9 cellular contexts compared by ENCODE assay signal in the genomic region with DNA sequence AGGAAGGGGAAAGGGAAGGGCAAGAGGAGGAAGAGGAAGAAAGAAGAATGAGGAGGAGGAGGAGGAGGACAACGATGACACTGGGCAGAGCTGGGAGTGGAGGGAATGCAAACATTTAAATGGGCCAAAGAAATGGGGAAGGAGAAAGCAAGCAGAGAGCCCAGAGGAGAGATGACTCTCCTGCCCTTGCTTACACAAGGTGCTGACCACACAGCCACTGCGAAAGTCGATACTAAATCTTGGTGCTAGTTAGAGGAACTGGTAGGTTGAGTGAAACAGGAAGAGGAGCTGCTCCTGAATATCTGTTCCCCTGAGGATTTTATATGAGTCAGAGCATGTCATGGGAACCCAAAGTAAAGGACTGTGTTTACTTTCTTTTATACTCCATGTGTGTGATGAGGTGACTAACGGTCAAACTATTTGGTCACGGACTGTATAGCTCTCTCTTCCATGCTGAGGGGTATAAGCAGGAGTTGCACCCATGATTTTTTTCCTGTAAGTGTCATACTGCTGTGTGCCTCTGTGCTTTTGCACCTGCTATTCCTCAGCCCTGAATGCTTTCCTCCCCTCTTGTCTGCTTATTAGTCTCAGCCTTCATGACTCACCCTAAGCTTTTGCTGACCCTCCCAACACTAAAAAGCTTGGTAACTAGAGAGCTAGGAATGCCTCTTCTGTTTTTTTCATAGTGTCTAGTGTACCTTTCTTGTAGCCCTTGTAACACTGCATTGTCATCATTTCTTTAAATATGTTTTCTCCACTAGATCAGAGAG. TPM values are rescaled to one million over a fixed set of nuclear protein-coding genes. Genes with fewer than 3 reads are reported as not detected.
A peak's percentile ranks its signal among the peaks of the same experiment; 100 is the strongest.
DNase-seq lines count a peak whose midpoint lies in the region; ATAC-seq and TF ChIP-seq lines count a peak whose summit lies in the region.
"Had no signal": no experiment of that assay in that cellular context is flagged by ENCODE, and none has a peak within 500 bp of the region (broad histone marks: within the 10 kb centered on the region; RNA-seq: fewer than 3 reads in every experiment).

No MANE protein-coding gene starts in this region.

- DNase-seq in NCI-H2227 (lab: John Stamatoyannopoulos, UW; ENCODE audit: unreplicated experiment) (peak; percentile 6), NCI-H2227 treated with DMSO at 0.1 percent for 48 hours (lab: John Stamatoyannopoulos, UW) (no peak), IMR-90 (peak; percentile 98), germinal center (ENCODE audit: low spot score) (peak; percentile 35), smooth muscle cell of the brain vasculature (ENCODE audit: low read depth, low spot score) (peak; percentile 88)
- DNase-seq in activated CD4-positive, alpha-beta T cell treated with anti-CD3 and anti-CD28 coated beads for 4 hours = no peak

- peak overlapping the region; percentile 8 for H2AK9ac ChIP-seq in IMR-90 (replicated peaks; ENCODE audit: low read depth, low read length, poor library complexity)

- H2AK5ac ChIP-seq in IMR-90 (ENCODE audit: low read depth, low read length) = peak overlapping the region; percentile 41; the same call in 1 of the 2 replicates

- peak overlapping the region; percentile 20 for H4K91ac ChIP-seq in IMR-90 (ENCODE audit: insufficient read depth, low read depth, low read length)

- no peaks in the 10 kb centered on the region for H3K79me1 ChIP-seq in IMR-90 (ENCODE audit: low read depth in 1 of 2, low read length in 2 of 2)

- H2BK20ac ChIP-seq in IMR-90 (ENCODE audit: low read depth, low read length) = peak overlapping the region; percentile 14

- POLR2A ChIA-PET in IMR-90 (lab: Charles Lee; ENCODE audit: unreplicated experiment) = interaction anchor here (0.5 to 1.0 kb wide), 2 partner anchors 14 to 322 kb away, joined by 3 read pairs; no protein-coding TSS in a partner anchor

- H3K9ac ChIP-seq in IMR-90 (ENCODE audit: low read depth, low read length) = peak overlapping the region; percentile 1; the same call in 1 of the 2 replicates

- H2BK15ac ChIP-seq in IMR-90 (ENCODE audit: low read depth, low read length) = peak overlapping the region; percentile 22; the same call in 2 of the 3 replicates

- H3K4me2 ChIP-seq in IMR-90 (ENCODE audit: low read depth, low read length) = peak overlapping the region; percentile 50

- H3K27ac ChIP-seq in IMR-90 (ENCODE audit: insufficient read depth, low read length) = peak overlapping the region; percentile 61
- H3K27ac ChIP-seq: C4-2B had no signal

- no peak overlapping the region for H3K23ac ChIP-seq in IMR-90 (ENCODE audit: low read depth, low read length)

- H4K5ac ChIP-seq in IMR-90 (ENCODE audit: low read depth, low read length) = no peak overlapping the region; the same call in 1 of the 2 replicates

- peak overlapping the region; percentile 34 to 57; a peak in 3 of 4 replicates for H4K8ac ChIP-seq in IMR-90 (ENCODE audit: low read depth in 2 of 2, low read length in 2 of 2)

- peaks cover 7% of the 10 kb centered on the region for H3K4me1 ChIP-seq in IMR-90 (ENCODE audit: control insufficient read depth, insufficient read depth, low read length)

- in situ Hi-C loops in IMR-90 (cut with MboI; ENCODE audit: low sequenced_read_pairs) = no loop called here

- H3K4ac ChIP-seq in IMR-90 (ENCODE audit: low read depth, low read length) = peak overlapping the region; percentile 16

- dilution Hi-C loops in IMR-90 (cut with HindIII; ENCODE audit: low sequenced_read_pairs, unreplicated experiment) = no loop called here

- H2BK5ac ChIP-seq in IMR-90 (ENCODE audit: low read depth, low read length, poor library complexity, severe bottlenecking) = peak overlapping the region; percentile 27

- peaks cover 4% of the 10 kb centered on the region; the same call in 1 of the 2 replicates for H3K27me3 ChIP-seq in IMR-90 (ENCODE audit: control insufficient read depth, insufficient read depth, low read length)

- no peaks in the 10 kb centered on the region; the same call in 1 of the 2 replicates for H4K20me1 ChIP-seq in IMR-90 (ENCODE audit: insufficient read depth, low read length)

- H3K56ac ChIP-seq in IMR-90 (ENCODE audit: extremely low read depth, insufficient read depth, low read length) = no peak overlapping the region

- peak overlapping the region; percentile 78 for H2BK120ac ChIP-seq in IMR-90 (ENCODE audit: low read depth, low read length)

- no peak overlapping the region; the same call in 1 of the 2 replicates for H3K18ac ChIP-seq in IMR-90 (ENCODE audit: low read depth, low read length)

- no peak for TF ChIP-seq CTCF in IMR-90 (conservative IDR thresholded peaks at IDR 0.05; ENCODE audit: low read depth, low read length)

- no peak overlapping the region; the same call in 1 of the 2 replicates for H3K4me3 ChIP-seq in IMR-90 (ENCODE audit: insufficient read depth, low read depth, low read length)

- H3K9me1 ChIP-seq in IMR-90 (ENCODE audit: insufficient read depth, low read length) = peaks cover 10% of the 10 kb centered on the region

- H3K36me3 ChIP-seq in IMR-90 (ENCODE audit: control insufficient read depth, insufficient read depth, low read length) = no peaks in the 10 kb centered on the region

- peak overlapping the region; percentile 88 for H2AFZ ChIP-seq in IMR-90 (replicated peaks; ENCODE audit: low read length, poor library complexity)

- ATAC-seq in GM21825 (IDR thresholded peaks at IDR 0.05; ENCODE audit: unreplicated experiment) (peak; percentile 94), IMR-90 (ENCODE audit: low read depth) (peak; percentile 94), SK-N-SH treated with all-trans-retinoic acid at 6 μM for 48 hours (peak; percentile 97)

- TF ChIP-seq POLR2A in IMR-90 (IDR thresholded peaks at IDR 0.05; ENCODE audit: low read depth, low read length) = no peak

- WGBS in IMR-90 (ENCODE audit: extremely low coverage in 2 of 2, insufficient read length in 1 of 2), 2 experiments = no CpG with 5 or more reads among the region's 5 CpGs

- intact Hi-C loops in IMR-90 (cut with micrococcal nuclease) = loop anchor here (2.0 to 5.0 kb wide), 2 partner anchors 45 to 68 kb away; partner anchors contain the start of gene MCM3

- H3K14ac ChIP-seq in IMR-90 (replicated peaks; ENCODE audit: low read depth, low read length) = no peak overlapping the region

- H3K9me3 ChIP-seq in IMR-90 (ENCODE audit: control insufficient read depth, insufficient read depth, low read length) = no peaks in the 10 kb centered on the region

- no peak for TF ChIP-seq RAD21 in IMR-90 (IDR thresholded peaks at IDR 0.05; ENCODE audit: low read length)

- BruUV-seq in IMR-90 (replicated peaks; lab: Mats Ljungman, UMichigan) = no TSS peak

- CTCF ChIA-PET in IMR-90 (lab: Yijun Ruan, JAX) = interaction anchor here (0.5 to 1.8 kb wide), 4 partner anchors 8 to 68 kb away, joined by 3 to 8 read pairs (median 6); partner anchors contain the start of gene MCM3

TF ChIP-seq in IMR-90, 13 proteins besides CTCF, POLR2A, EP300 and RAD21 (continues in another document):
- TF ChIP-seq MXI1 (IDR thresholded peaks at IDR 0.05; ENCODE audit: borderline replicate concordance, low read depth, low read length) (peak; percentile 62; the same call in 1 of the 2 replicates), MAFK (IDR thresholded peaks at IDR 0.05; ENCODE audit: low read depth, low read length) (peak; percentile 67), CEBPB (IDR thresholded peaks at IDR 0.05; ENCODE audit: low read depth, low read length) (peak; percentile 42), NFE2L2 (IDR thresholded peaks at IDR 0.05; ENCODE audit: low read depth, low read length) (no peak)
- TF ChIP-seq, protein P1, sequence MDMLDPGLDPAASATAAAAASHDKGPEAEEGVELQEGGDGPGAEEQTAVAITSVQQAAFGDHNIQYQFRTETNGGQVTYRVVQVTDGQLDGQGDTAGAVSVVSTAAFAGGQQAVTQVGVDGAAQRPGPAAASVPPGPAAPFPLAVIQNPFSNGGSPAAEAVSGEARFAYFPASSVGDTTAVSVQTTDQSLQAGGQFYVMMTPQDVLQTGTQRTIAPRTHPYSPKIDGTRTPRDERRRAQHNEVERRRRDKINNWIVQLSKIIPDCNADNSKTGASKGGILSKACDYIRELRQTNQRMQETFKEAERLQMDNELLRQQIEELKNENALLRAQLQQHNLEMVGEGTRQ (IDR thresholded peaks at IDR 0.05; ENCODE audit: low read depth, low read length) = no peak

TF ChIP-seq in SK-N-SH treated with all-trans-retinoic acid at 6 μM for 48 hours, 23 proteins besides CTCF, POLR2A, EP300 and RAD21:
- TF ChIP-seq PPARA (CRISPR knock-in tag; IDR thresholded peaks at IDR 0.05; ENCODE audit: borderline replicate concordance) (no peak), ARNTL (CRISPR knock-in tag; IDR thresholded peaks at IDR 0.05; ENCODE audit: borderline replicate concordance, low read depth) (no peak), ZFP3 (CRISPR knock-in tag; IDR thresholded peaks at IDR 0.05) (peak; percentile 72; the same call in 1 of the 2 replicates)

RNA-seq across cellular contexts. Expression of gene PAQR8, which starts 9.5 kb away (rescaled TPM):
- 1.6 and 1.7 TPM in 2 replicates for total RNA-seq in IMR-90 (2012; rRNA removed)
- polyA plus RNA-seq in IMR-90 (2012; rRNA removed) = 1.1 and 1.4 TPM in 2 replicates
- polyA plus RNA-seq in IMR-90 (2012; cell fraction: cytosol; rRNA removed) = 0.68 and 1.2 TPM in 2 replicates
- 0.37 and 0.42 TPM in 2 replicates for polyA plus RNA-seq in IMR-90 (2012; cell fraction: nucleus; rRNA removed; ENCODE audit: low replicate concordance)

Comparison
In these comparisons a context has a peak if more than half of its experiments do, and no peak if none do; other contexts are left out.
1. DNase-seq: peak in NCI-H2227 (single experiment), IMR-90 (single experiment), germinal center (single experiment) and smooth muscle cell of the brain vasculature (single experiment); none in NCI-H2227 treated with DMSO at 0.1 percent for 48 hours (single experiment) and activated CD4-positive, alpha-beta T cell treated with anti-CD3 and anti-CD28 coated beads for 4 hours (0 of 2).
2. Peak in every context shown above with its lines, with median percentiles within 50 percentile points of each other: ATAC-seq.